In genomic region chr14:106694638-106695393, GRCh38 we compare ENCODE assay signal across 9 cellular contexts.
A peak's percentile ranks its signal among the peaks of the same experiment; 100 is the strongest.
DNase-seq lines count a peak whose midpoint lies in the region; TF ChIP-seq lines count a peak whose summit lies in the region.
"Had no signal": no experiment of that assay in that cellular context is flagged by ENCODE, and none has a peak within 500 bp of the region (broad histone marks: within the 10 kb centered on the region; RNA-seq: fewer than 3 reads in every experiment).

No MANE protein-coding gene starts in this region.

- no peak overlapping the region for H3K4me2 ChIP-seq in neural progenitor cell
- H3K4me2 ChIP-seq: A549 had no signal

- peaks cover 36% of the 10 kb centered on the region for H3K9me3 Mint-ChIP-seq in neural progenitor cell

- no peaks in the 10 kb centered on the region for H3K4me1 ChIP-seq in esophagus muscularis mucosa
- no peaks in the 10 kb centered on the region for H3K4me1 ChIP-seq in neural progenitor cell
- H3K4me1 ChIP-seq: A549 had no signal

- H3K27me3 ChIP-seq in esophagus muscularis mucosa (peaks cover 0 to 22% (median 0%) of the 10 kb centered on the region in 4 donors), neural progenitor cell (no peaks in the 10 kb centered on the region)

- H3K27ac Mint-ChIP-seq in neural progenitor cell, result no peak overlapping the region

- H3K9ac ChIP-seq in neural progenitor cell, result no peak overlapping the region

- intact Hi-C loops in esophagus muscularis mucosa (cut with DNase I), result no loop called here

- 71% methylated on average over 7 of the region's 19 CpGs for WGBS in esophagus muscularis mucosa

- no peaks in the 10 kb centered on the region for H4K20me1 ChIP-seq in neural progenitor cell (ENCODE audit: low read depth)

- H3K79me2 ChIP-seq in neural progenitor cell (ENCODE audit: low read depth), result no peaks in the 10 kb centered on the region

- H3K27ac ChIP-seq in esophagus muscularis mucosa (replicated peaks in 1 of 4), result no peak overlapping the region
- no peak overlapping the region for H3K27ac ChIP-seq in neural progenitor cell
- H3K27ac ChIP-seq: A549 had no signal

- H3K4me3 Mint-ChIP-seq in neural progenitor cell, result no peak overlapping the region

- no peak overlapping the region for H3K4me3 ChIP-seq in esophagus muscularis mucosa
- no peak overlapping the region for H3K4me3 ChIP-seq in neural progenitor cell
- H3K4me3 ChIP-seq: A549 had no signal

- no peak for TF ChIP-seq POLR2A in esophagus muscularis mucosa (IDR thresholded peaks at IDR 0.05; ENCODE audit: low read depth)

- TF ChIP-seq CTCF in esophagus muscularis mucosa (IDR thresholded peaks at IDR 0.05) (no peak), neural progenitor cell (IDR thresholded peaks at IDR 0.05) (no peak)

- H3K36me3 Mint-ChIP-seq in neural progenitor cell, result no peaks in the 10 kb centered on the region

- DNase-seq in DMS153 (lab: John Stamatoyannopoulos, UW) (peak; percentile 17), DMS153 treated with DMSO at 0.1 percent for 48 hours (lab: John Stamatoyannopoulos, UW; ENCODE audit: unreplicated experiment) (no peak), NCI-H69 (lab: John Stamatoyannopoulos, UW) (peak; percentile 6), activated T-cell treated with anti-CD3 and anti-CD28 coated beads for 48 hours (ENCODE audit: low read depth) (peak; percentile 66), esophagus muscularis mucosa (ENCODE audit: extremely low spot score) (no peak), neural progenitor cell (ENCODE audit: low spot score) (no peak), cerebellar nuclear complex (lab: John Stamatoyannopoulos, UW) (no peak)
- DNase-seq in stimulated activated CD4-positive, alpha-beta T cell treated with anti-CD3 and anti-CD28 coated beads, Interleukin-12 subunit alpha, Interleukin-12 subunit beta, amount 100 ng/mL, for 48 hours (ENCODE audit: low read depth in 2 of 3, low spot score in 1 of 3), result peak; percentile 49 to 68 (median 66)

- H3K9me3 ChIP-seq in esophagus muscularis mucosa (no peaks in the 10 kb centered on the region), neural progenitor cell (ENCODE audit: low read depth) (no peaks in the 10 kb centered on the region)
- H3K9me3 ChIP-seq: A549 had no signal

- H3K36me3 ChIP-seq in esophagus muscularis mucosa (no peaks in the 10 kb centered on the region), neural progenitor cell (no peaks in the 10 kb centered on the region)

- no peaks in the 10 kb centered on the region for H3F3A ChIP-seq in neural progenitor cell (ENCODE audit: low read depth)

- peaks cover 5% of the 10 kb centered on the region for H3K27me3 Mint-ChIP-seq in neural progenitor cell (ENCODE audit: insufficient read depth, low read depth)

- no peaks in the 10 kb centered on the region for H3K4me1 Mint-ChIP-seq in neural progenitor cell

- no peak for TF ChIP-seq EP300 in esophagus muscularis mucosa (IDR thresholded peaks at IDR 0.05)

- no peak overlapping the region for H2AFZ ChIP-seq in neural progenitor cell (replicated peaks)

Comparison
In these comparisons a context has a peak if more than half of its experiments do, and no peak if none do; other contexts are left out.
1. DNase-seq: peak in DMS153 (single experiment), NCI-H69 (single experiment), activated T-cell treated with anti-CD3 and anti-CD28 coated beads for 48 hours (single experiment) and stimulated activated CD4-positive, alpha-beta T cell treated with anti-CD3 and anti-CD28 coated beads, Interleukin-12 subunit alpha, Interleukin-12 subunit beta, amount 100 ng/mL, for 48 hours (3 of 3); none in DMS153 treated with DMSO at 0.1 percent for 48 hours (single experiment), esophagus muscularis mucosa (single experiment), neural progenitor cell (single experiment) and cerebellar nuclear complex (0 of 2).